ENCODE assay signal across 8 cellular contexts in genomic region chr19:1355974-1356865, GRCh38. TPM values are rescaled to one million over a fixed set of nuclear protein-coding genes. Genes with fewer than 3 reads are reported as not detected.
DNase-seq lines count a peak whose midpoint lies in the region; TF ChIP-seq lines count a peak whose summit lies in the region.

No MANE protein-coding gene starts in this region.

- DNase-seq in AG04449 (ENCODE audit: low read depth, low spot score) (no peak), cerebellum (ENCODE audit: low spot score) (peak; percentile 50), NCI-H1436 treated with DMSO at 0.1 percent for 48 hours (lab: John Stamatoyannopoulos, UW) (no peak), iPS-NIHi7 (ENCODE audit: extremely low spot score) (no peak), DMS53 (lab: John Stamatoyannopoulos, UW) (no peak), mucosa of gallbladder (ENCODE audit: low spot score) (no peak)

- H3K27ac ChIP-seq in KMS-11 (no peak overlapping the region), muscle layer of colon (ENCODE audit: low read depth, low read length) (peak overlapping the region; percentile 79)

- H2AFZ ChIP-seq in KMS-11 (ENCODE audit: low read depth) = no peak overlapping the region

- H3K79me2 ChIP-seq in KMS-11 (ENCODE audit: insufficient read depth, low read depth) = peaks cover 5% of the 10 kb centered on the region; the same call in 1 of the 2 replicates

- no peaks in the 10 kb centered on the region for H3K36me3 ChIP-seq in KMS-11 (ENCODE audit: insufficient read depth)
- H3K36me3 ChIP-seq in muscle layer of colon (ENCODE audit: insufficient read depth, low read length) = peaks cover 30% of the 10 kb centered on the region

- POLR2A ChIA-PET in AG04449 (lab: Yijun Ruan, JAX) = interaction anchor here (0.8 kb wide), 1 partner anchor 11 kb away, joined by 3 read pairs; no protein-coding TSS in a partner anchor

- CTCF ChIA-PET in AG04449 (lab: Yijun Ruan, JAX) = interaction anchor here (1.0 to 1.1 kb wide), 3 partner anchors 16 to 47 kb away, joined by 3 to 4 read pairs (median 3); no protein-coding TSS in a partner anchor

- no peak for TF ChIP-seq CTCF in AG04449 (IDR thresholded peaks at IDR 0.05; ENCODE audit: insufficient read depth, low read length, missing control alignments)
- TF ChIP-seq CTCF in KMS-11 (conservative IDR thresholded peaks at IDR 0.05; ENCODE audit: low read depth, low read length) = no peak

- peaks cover 9% of the 10 kb centered on the region for H3K4me1 ChIP-seq in KMS-11 (ENCODE audit: low read depth, poor library complexity, severe bottlenecking)
- H3K4me1 ChIP-seq in muscle layer of colon (ENCODE audit: insufficient read depth, low read length) = peaks cover 38% of the 10 kb centered on the region

- H3K4me3 ChIP-seq in AG04449 (ENCODE audit: low read depth, low read length) (peak overlapping the region; percentile 81), KMS-11 (IDR thresholded peaks at IDR 0.05; ENCODE audit: insufficient read depth, low read depth, low read length) (no peak overlapping the region), muscle layer of colon (ENCODE audit: low read depth in 1 of 2, low read length in 2 of 2) (peak overlapping the region; percentile 87)

- no peaks in the 10 kb centered on the region for H3K9me3 ChIP-seq in muscle layer of colon (ENCODE audit: low read length)

- H3K27me3 ChIP-seq in KMS-11 (ENCODE audit: insufficient read depth, low read depth) (no peaks in the 10 kb centered on the region), muscle layer of colon (ENCODE audit: control insufficient read depth in 1 of 2, insufficient read depth in 2 of 2, low read length in 2 of 2) (no peaks in the 10 kb centered on the region)

- H3K9ac ChIP-seq in KMS-11 (no peak overlapping the region), muscle layer of colon (ENCODE audit: low read length) (peak overlapping the region; percentile 6)

- peak overlapping the region; percentile 36; the same call in 1 of the 2 replicates for H3K4me2 ChIP-seq in KMS-11

- no peaks in the 10 kb centered on the region for H4K20me1 ChIP-seq in KMS-11 (ENCODE audit: insufficient read depth)

RNA-seq across cellular contexts. Expression of gene NDUFS7, which starts 27.5 kb away (rescaled TPM):
- total RNA-seq in cerebellum (27.6 TPM), mucosa of gallbladder (121 TPM)

RNA-seq across cellular contexts. Expression of gene GAMT, which starts 45.1 kb away (rescaled TPM):
- total RNA-seq in cerebellum (10.3 TPM), mucosa of gallbladder (27.9 TPM)

RNA-seq across cellular contexts. Expression of gene DAZAP1, which starts 51.2 kb away (rescaled TPM):
- 26.9 TPM for total RNA-seq in cerebellum
- 77.7 TPM for total RNA-seq in mucosa of gallbladder
